15 cellular contexts compared by ENCODE assay signal in genomic region chr17:38435795-38436194, GRCh38. TPM values are rescaled to one million over a fixed set of nuclear protein-coding genes. Genes with fewer than 3 reads are reported as not detected.
"Had no signal": no experiment of that assay in that cellular context is flagged by ENCODE, and none has a peak within 500 bp of the region (broad histone marks: within the 10 kb centered on the region; RNA-seq: fewer than 3 reads in every experiment).

No MANE protein-coding gene starts in this region.

- H3K27ac ChIP-seq: breast epithelium had no signal

- H3K36me3 Mint-ChIP-seq: activated naive CD8-positive, alpha-beta T cell; memory B cell; naive thymus-derived CD8-positive, alpha-beta T cell; stimulated activated memory B cell treated with anti-CD40 and anti-IgM and Interleukin-4, amounts not matched to agents 10 μg/mL and 1 μg/mL and 100 μg/mL, for 72 hours had no signal

- H3K27ac Mint-ChIP-seq: activated CD8-positive, alpha-beta T cell treated with anti-CD3 and anti-CD28 coated beads, Interleukin-2, amount 10 ng/mL, durations not matched to agents 7 days and 5 days; activated naive CD8-positive, alpha-beta T cell; activated T-cell treated with anti-CD3 and anti-CD28 coated beads, Interleukin-2, amount 50 U/mL, for 72 hours; memory B cell; stimulated activated memory B cell treated with anti-CD40 and anti-IgM and Interleukin-4, amounts not matched to agents 10 μg/mL and 1 μg/mL and 100 μg/mL, for 72 hours; T-helper 17 cell; type B pancreatic cell had no signal

- H3K4me3 ChIP-seq: breast epithelium had no signal

- H3K4me1 Mint-ChIP-seq: memory B cell; stimulated activated memory B cell treated with anti-CD40 and anti-IgM and Interleukin-4, amounts not matched to agents 10 μg/mL and 1 μg/mL and 100 μg/mL, for 72 hours; T-helper 17 cell had no signal

- DNase-seq: activated CD4-positive, alpha-beta T cell treated with anti-CD3 and anti-CD28 coated beads for 48 hours; activated CD8-positive, alpha-beta memory T cell treated with anti-CD3 and anti-CD28 coated beads, Interleukin-2, amount 50 U/mL, for 4 hours; activated CD8-positive, alpha-beta T cell treated with anti-CD3 and anti-CD28 coated beads, Interleukin-2, amount 10 ng/mL, durations not matched to agents 7 days and 5 days; activated gamma-delta T cell treated with Interleukin-2 at 50 U/mL for 16 hours; activated T-cell treated with anti-CD3 and anti-CD28 coated beads, Interleukin-2, amount 50 U/mL, for 72 hours; anterior cingulate cortex; left ventricle myocardium superior; naive thymus-derived CD8-positive, alpha-beta T cell; retina; T-helper 17 cell had no signal

- ATAC-seq: activated CD8-positive, alpha-beta T cell treated with anti-CD3 and anti-CD28 coated beads, Interleukin-2, amount 10 ng/mL, durations not matched to agents 7 days and 5 days; activated T-cell treated with anti-CD3 and anti-CD28 coated beads, Interleukin-2, amount 50 U/mL, for 72 hours; left ventricle myocardium superior; naive thymus-derived CD8-positive, alpha-beta T cell; stimulated activated memory B cell treated with anti-CD40 and anti-IgM and Interleukin-4, amounts not matched to agents 10 μg/mL and 1 μg/mL and 100 μg/mL, for 72 hours; T-helper 17 cell had no signal

- H3K4me3 Mint-ChIP-seq: activated CD8-positive, alpha-beta T cell treated with anti-CD3 and anti-CD28 coated beads, Interleukin-2, amount 10 ng/mL, durations not matched to agents 7 days and 5 days; activated naive CD8-positive, alpha-beta T cell; activated T-cell treated with anti-CD3 and anti-CD28 coated beads, Interleukin-2, amount 50 U/mL, for 72 hours; memory B cell; naive thymus-derived CD8-positive, alpha-beta T cell; stimulated activated memory B cell treated with anti-CD40 and anti-IgM and Interleukin-4, amounts not matched to agents 10 μg/mL and 1 μg/mL and 100 μg/mL, for 72 hours; T-helper 17 cell; type B pancreatic cell had no signal

- H3K27me3 Mint-ChIP-seq: activated naive CD8-positive, alpha-beta T cell; T-helper 17 cell; type B pancreatic cell had no signal

- H3K4me1 ChIP-seq: breast epithelium had no signal

- H3K9me3 Mint-ChIP-seq: activated T-cell treated with anti-CD3 and anti-CD28 coated beads, Interleukin-2, amount 50 U/mL, for 72 hours; memory B cell; naive thymus-derived CD8-positive, alpha-beta T cell; stimulated activated memory B cell treated with anti-CD40 and anti-IgM and Interleukin-4, amounts not matched to agents 10 μg/mL and 1 μg/mL and 100 μg/mL, for 72 hours; type B pancreatic cell had no signal

- H3K27me3 ChIP-seq: breast epithelium had no signal

- H3K9me3 ChIP-seq: breast epithelium had no signal

- H3K36me3 ChIP-seq: breast epithelium had no signal

RNA-seq across cellular contexts. Expression of gene ARHGAP23, which starts 7.5 kb away (rescaled TPM):
- total RNA-seq: naive thymus-derived CD8-positive, alpha-beta T cell had no signal
